ENCODE assay signal across 7 cellular contexts in genomic region chr13:100673376-100673830, GRCh38. TPM values are rescaled to one million over a fixed set of nuclear protein-coding genes. Genes with fewer than 3 reads are reported as not detected.
DNase-seq lines count a peak whose midpoint lies in the region; ATAC-seq and TF ChIP-seq lines count a peak whose summit lies in the region.

No MANE protein-coding gene starts in this region.

- H3K27me3 ChIP-seq in GM23338 (ENCODE audit: insufficient read depth), result peaks cover 13% of the 10 kb centered on the region
- no peaks in the 10 kb centered on the region for H3K27me3 ChIP-seq in RWPE2 (ENCODE audit: insufficient read depth, poor library complexity, severe bottlenecking)
- H3K27me3 ChIP-seq in esophagus squamous epithelium, result no peaks in the 10 kb centered on the region
- H3K27me3 ChIP-seq in ovary, result no peaks in the 10 kb centered on the region

- H4K20me1 ChIP-seq in GM23338 (replicated peaks; ENCODE audit: insufficient read depth), result no peaks in the 10 kb centered on the region; the same call in 1 of the 2 replicates

- no peak for TF ChIP-seq EP300 in ovary (IDR thresholded peaks at IDR 0.05)

- WGBS in esophagus squamous epithelium, 2 donors, result 34 to 38% methylated on average over 12 to 13 of the region's 13 CpGs
- 33 to 44% (median 34%) methylated on average over 13 of the region's 13 CpGs for WGBS in ovary, 3 donors

- H3K79me2 ChIP-seq in GM23338 (replicated peaks; ENCODE audit: insufficient read depth), result peaks cover 34% of the 10 kb centered on the region

- H3K27ac Mint-ChIP-seq in GM23338, result peak overlapping the region; percentile 75; the same call in 1 of the 2 replicates

- H3F3A ChIP-seq in GM23338 (replicated peaks; ENCODE audit: low read depth), result 0 out of 2 replicates have a peak, but pooled peaks cover 6% of the 10 kb centered on the region

- H3K4me1 Mint-ChIP-seq in GM23338, result peaks cover 21% of the 10 kb centered on the region

- TF ChIP-seq CTCF in GM23338 (conservative IDR thresholded peaks at IDR 0.05; ENCODE audit: low read depth in 2 of 2), result no peak
- no peak for TF ChIP-seq CTCF in RWPE2 (IDR thresholded peaks at IDR 0.05; ENCODE audit: poor library complexity, severe bottlenecking)
- TF ChIP-seq CTCF in esophagus squamous epithelium (IDR thresholded peaks at IDR 0.05), result no peak
- TF ChIP-seq CTCF in ovary (IDR thresholded peaks at IDR 0.05), result no peak

- peaks cover 17% of the 10 kb centered on the region for H3K27me3 Mint-ChIP-seq in GM23338 (ENCODE audit: insufficient read depth, low read depth, poor library complexity)

- peak overlapping the region; percentile 97 for H3K4me2 ChIP-seq in GM23338

- H3K27ac ChIP-seq in GM23338 (ENCODE audit: low read depth) (no peak overlapping the region), RWPE2 (ENCODE audit: poor library complexity, severe bottlenecking) (peak overlapping the region; percentile 66), esophagus squamous epithelium (peak overlapping the region in 3 of 4 donors; percentile 79 to 97 (median 97)), ovary (peak overlapping the region; percentile 42 to 76)

- H3K36me3 ChIP-seq in GM23338 (ENCODE audit: insufficient read depth) (no peaks in the 10 kb centered on the region), RWPE2 (ENCODE audit: low read depth) (no peaks in the 10 kb centered on the region; the same call in 1 of the 2 replicates), esophagus squamous epithelium (peaks cover 0 to 19% (median 9%) of the 10 kb centered on the region in 3 donors), ovary (no peaks in the 10 kb centered on the region)

- DNase-seq in GM23338 (ENCODE audit: low spot score), result peak; percentile 52
- DNase-seq in RWPE2 (ENCODE audit: low spot score), result no peak
- no peak for DNase-seq in esophagus squamous epithelium (lab: John Stamatoyannopoulos, UW)
- DNase-seq in ovary, result peak in 3 of 5 donors; percentile 27 to 45 (median 33)
- DNase-seq in DMS53 treated with DMSO at 0.1 percent for 48 hours (lab: John Stamatoyannopoulos, UW; ENCODE audit: unreplicated experiment), result no peak
- DNase-seq in NCI-H524 (lab: John Stamatoyannopoulos, UW), result no peak

- ATAC-seq in GM23338 (peak; percentile 20), RWPE2 (ENCODE audit: low read depth) (no peak), GM21786 (IDR thresholded peaks at IDR 0.05; ENCODE audit: unreplicated experiment) (no peak)

- H3K36me3 Mint-ChIP-seq in GM23338 (ENCODE audit: low read depth), result peaks cover 22% of the 10 kb centered on the region

- intact Hi-C loops in esophagus squamous epithelium (cut with DNase I), result no loop called here
- intact Hi-C loops in ovary (cut with DNase I), result no loop called here

- peak overlapping the region; percentile 78 for H2AFZ ChIP-seq in GM23338

- no peaks in the 10 kb centered on the region; the same call in 2 of the 3 replicates for H3K9me3 Mint-ChIP-seq in GM23338

- H3K4me3 ChIP-seq in GM23338, result peak overlapping the region; percentile 82
- peak overlapping the region; percentile 93 for H3K4me3 ChIP-seq in RWPE2 (ENCODE audit: severe bottlenecking)
- peak overlapping the region; percentile 80 to 100 (median 88) for H3K4me3 ChIP-seq in esophagus squamous epithelium
- peak overlapping the region; percentile 68 for H3K4me3 ChIP-seq in ovary

- TF ChIP-seq POLR2A in esophagus squamous epithelium (IDR thresholded peaks at IDR 0.05) (no peak), ovary (IDR thresholded peaks at IDR 0.05) (no peak)

- H3K4me3 Mint-ChIP-seq in GM23338, result peak overlapping the region; percentile 93

- H3K4me1 ChIP-seq in GM23338 (ENCODE audit: insufficient read depth) (peaks cover 12% of the 10 kb centered on the region), RWPE2 (ENCODE audit: insufficient read depth, poor library complexity, severe bottlenecking) (no peaks in the 10 kb centered on the region), esophagus squamous epithelium (peaks cover 4 to 32% (median 11%) of the 10 kb centered on the region in 3 donors), ovary (ENCODE audit: insufficient read depth) (peaks cover 3% of the 10 kb centered on the region)

- no peaks in the 10 kb centered on the region for H3K9me3 ChIP-seq in RWPE2 (ENCODE audit: severe bottlenecking)
- H3K9me3 ChIP-seq in esophagus squamous epithelium, result no peaks in the 10 kb centered on the region
- no peaks in the 10 kb centered on the region for H3K9me3 ChIP-seq in ovary

- H3K9me2 ChIP-seq in GM23338 (ENCODE audit: insufficient read depth), result no peaks in the 10 kb centered on the region

TF ChIP-seq in GM23338, 12 proteins besides CTCF, POLR2A, EP300 and RAD21 (continues in another document):
- TF ChIP-seq CREB1 (CRISPR knock-in tag; IDR thresholded peaks at IDR 0.05; ENCODE audit: low read depth) (no peak), ZNF462 (CRISPR knock-in tag; IDR thresholded peaks at IDR 0.05) (no peak)

RNA-seq across cellular contexts. Expression of gene TMTC4, which starts 1.2 kb away (rescaled TPM):
- total RNA-seq in GM23338 (2014; rRNA removed; shearing (Covaris generic)), result 37.9 and 50.0 TPM in 2 replicates
- 16.0 and 21.9 TPM in 2 replicates for polyA plus RNA-seq in GM23338 (2016; fragmentation: Nextera tagmentation; extraction: Ambion mirVana)
- total RNA-seq in esophagus squamous epithelium, result 10 to 100 TPM in 1 of 4 donors, 1 to 10 TPM in 3; 7.5 to 14.1 (median 8.4) TPM
- 10 to 100 TPM in 6 of 7 donors, 1 to 10 TPM in 1; 8.7 to 22.4 (median 14.7) TPM for total RNA-seq in ovary
- polyA plus RNA-seq in ovary, result 1 to 10 TPM; 5.9 to 9.9 TPM

Comparison
In these comparisons a context has a peak if more than half of its experiments do, and no peak if none do; other contexts are left out.
1. DNase-seq: peak in GM23338 (single experiment) and ovary (3 of 5); none in RWPE2 (single experiment), esophagus squamous epithelium (single experiment), DMS53 treated with DMSO at 0.1 percent for 48 hours (single experiment) and NCI-H524 (0 of 2).
2. Peak in every context shown above with its lines, with median percentiles within 50 percentile points of each other: H3K4me3 ChIP-seq.